In the genomic region with DNA sequence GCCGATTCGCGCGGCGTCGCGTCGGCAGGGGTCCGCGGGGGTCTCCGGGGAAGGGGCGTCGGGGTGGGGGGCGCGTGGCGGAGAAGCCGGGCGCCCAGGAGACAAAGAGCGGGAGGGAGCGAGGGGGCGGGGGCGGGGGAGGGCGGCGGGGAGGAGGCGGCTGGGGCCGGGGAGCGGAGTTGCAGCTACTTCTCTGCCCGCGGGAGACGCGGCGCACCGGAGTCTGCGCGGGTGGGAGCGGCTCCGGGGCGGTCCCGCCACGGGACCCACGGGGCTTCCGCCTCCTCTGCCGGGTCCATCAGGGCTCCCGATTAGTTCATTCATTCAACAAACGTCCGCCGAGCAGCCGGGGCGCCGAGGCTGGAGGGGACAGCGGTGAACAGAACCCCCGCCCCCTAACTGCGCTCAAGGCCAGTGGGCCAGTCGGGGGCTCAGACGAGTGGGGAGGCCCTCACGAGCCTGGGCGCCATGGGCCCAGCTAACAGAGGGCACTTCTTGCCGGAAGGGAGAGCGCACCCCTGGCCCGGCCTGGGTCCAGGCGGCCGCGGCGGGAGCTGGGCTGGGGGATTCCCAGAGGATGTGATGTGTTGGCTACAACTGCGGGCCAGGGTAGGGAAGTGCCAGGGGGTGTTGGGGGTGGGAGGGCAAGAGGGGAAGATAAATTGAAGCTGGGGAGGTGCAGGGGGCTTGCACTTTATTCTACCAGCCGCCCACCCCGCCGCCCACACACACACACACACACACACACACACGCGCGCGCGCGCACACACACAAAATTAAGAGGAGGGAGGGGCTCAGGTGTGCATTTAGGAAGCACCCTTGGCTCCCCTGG, we compare ENCODE assay signal across 8 cellular contexts. TPM values are rescaled to one million over a fixed set of nuclear protein-coding genes. Genes with fewer than 3 reads are reported as not detected.
A peak's percentile ranks its signal among the peaks of the same experiment; 100 is the strongest.
DNase-seq lines count a peak whose midpoint lies in the region; ATAC-seq and TF ChIP-seq lines count a peak whose summit lies in the region.

TSS of gene SAMD14 (minus strand) at position 215 of the 832 bp plus-strand sequence. CDS start 5,201 bp downstream, outside the sequence.

- no peaks in the 10 kb centered on the region for H3K9me3 ChIP-seq in subcutaneous abdominal adipose tissue (ENCODE audit: control insufficient read depth in 5 of 5, low read length in 5 of 5)

- 0 out of 2 replicates have a peak within 1 kb of the TSS, but pooled peaks have one; percentile 9 for H3K27ac ChIP-seq in RWPE1
- H3K27ac ChIP-seq in subcutaneous abdominal adipose tissue (ENCODE audit: low read depth, low read length): no peak within 1 kb of the TSS

- peaks cover 0 to 10% (median 6%) of the 10 kb centered on the region in 5 donors for H3K36me3 ChIP-seq in subcutaneous abdominal adipose tissue (ENCODE audit: control insufficient read depth in 5 of 5, insufficient read depth in 5 of 5, low read length in 5 of 5)

- CTCF ChIA-PET in RWPE1 (lab: Yijun Ruan, JAX): interaction anchor here (0.6 to 1.4 kb wide), 3 partner anchors 9 to 40 kb away, joined by 3 to 4 read pairs (median 3); no protein-coding TSS in a partner anchor

- H3K4me1 ChIP-seq in subcutaneous abdominal adipose tissue (ENCODE audit: control insufficient read depth in 5 of 5, insufficient read depth in 5 of 5, low read length in 5 of 5): peaks cover 4 to 31% (median 23%) of the 10 kb centered on the region in 5 donors

- ATAC-seq in central memory CD8-positive, alpha-beta T cell (replicated peaks; ENCODE audit: extremely low read depth, poor library complexity, severe bottlenecking): peak; percentile 78
- ATAC-seq in left lobe of liver (peak; percentile 35), GM21447 (IDR thresholded peaks at IDR 0.05; ENCODE audit: unreplicated experiment) (no peak)

- POLR2A ChIA-PET in RWPE1 (lab: Yijun Ruan, JAX; ENCODE audit: low non-redundant PET): interaction anchor here (0.6 to 0.7 kb wide), 2 partner anchors 9 to 152 kb away, joined by 3 to 4 read pairs; no protein-coding TSS in a partner anchor

- peaks cover 42% of the 10 kb centered on the region for H3K4me1 Mint-ChIP-seq in central memory CD8-positive, alpha-beta T cell

- no peaks in the 10 kb centered on the region for H3K9me3 Mint-ChIP-seq in central memory CD8-positive, alpha-beta T cell

- peaks cover 30% of the 10 kb centered on the region for H3K36me3 Mint-ChIP-seq in central memory CD8-positive, alpha-beta T cell (ENCODE audit: insufficient read depth)

- no peak for TF ChIP-seq CTCF in RWPE1 (conservative IDR thresholded peaks at IDR 0.05; ENCODE audit: low read depth)

- peak within 1 kb of the TSS; percentile 90 for H3K27ac Mint-ChIP-seq in central memory CD8-positive, alpha-beta T cell (ENCODE audit: low read depth)

- H3K27me3 ChIP-seq in subcutaneous abdominal adipose tissue (ENCODE audit: control insufficient read depth in 5 of 5, insufficient read depth in 4 of 5, low read length in 5 of 5): peaks cover 6 to 13% (median 9%) of the 10 kb centered on the region in 5 donors

- H3K27me3 Mint-ChIP-seq in central memory CD8-positive, alpha-beta T cell: peaks cover 16% of the 10 kb centered on the region

- H3K4me3 Mint-ChIP-seq in central memory CD8-positive, alpha-beta T cell: peak within 1 kb of the TSS; percentile 72

- H3K9ac ChIP-seq in subcutaneous abdominal adipose tissue (ENCODE audit: low read length in 5 of 5): peak within 1 kb of the TSS in 1 of 5 donors; percentile 46

- DNase-seq in DMS53 (lab: John Stamatoyannopoulos, UW) (peak; percentile 65), DMS53 treated with DMSO at 0.1 percent for 48 hours (lab: John Stamatoyannopoulos, UW; ENCODE audit: unreplicated experiment) (no peak), RWPE1 (ENCODE audit: low spot score) (no peak), left lobe of liver (ENCODE audit: low spot score) (no peak), HT-29 (ENCODE audit: low spot score) (no peak)
- DNase-seq in central memory CD8-positive, alpha-beta T cell (ENCODE audit: low spot score in 2 of 2): no peak

- peak within 1 kb of the TSS in 4 of 5 donors; percentile 46 to 55 (median 52) for H3K4me3 ChIP-seq in subcutaneous abdominal adipose tissue (ENCODE audit: low read depth in 1 of 5, low read length in 5 of 5)

RNA-seq across cellular contexts. Expression of gene SAMD14, which starts in this region (rescaled TPM):
- total RNA-seq in left lobe of liver: 1.9 TPM
- total RNA-seq in HT-29 (2014; rRNA removed; shearing (Covaris generic)): 1.9 and 3.4 TPM in 2 replicates
